ENCODE assay signal across 8 cellular contexts in genomic region chr3:56681963-56682457, GRCh38. TPM values are rescaled to one million over a fixed set of nuclear protein-coding genes. Genes with fewer than 3 reads are reported as not detected.
DNase-seq lines count a peak whose midpoint lies in the region; ATAC-seq and TF ChIP-seq lines count a peak whose summit lies in the region.

No MANE protein-coding gene starts in this region.

- ATAC-seq in DND-41 (ENCODE audit: insufficient read depth, low read depth) (peak; percentile 71), GM18909 (IDR thresholded peaks at IDR 0.05; ENCODE audit: poor library complexity, unreplicated experiment) (no peak), HG02970 (IDR thresholded peaks at IDR 0.05; ENCODE audit: low FRiP score, unreplicated experiment) (no peak)
- no peak for ATAC-seq in effector memory CD8-positive, alpha-beta T cell (replicated peaks)

- H3K14ac ChIP-seq in neuronal stem cell (ENCODE audit: low read length) = peak overlapping the region; percentile 59

- peak overlapping the region; percentile 100 for H3K18ac ChIP-seq in neuronal stem cell (ENCODE audit: low read length)

- H3K23ac ChIP-seq in neuronal stem cell (ENCODE audit: low read depth, low read length, poor library complexity) = peak overlapping the region; percentile 93

- no peaks in the 10 kb centered on the region for H3K9me3 Mint-ChIP-seq in effector memory CD8-positive, alpha-beta T cell

- H2BK15ac ChIP-seq in neuronal stem cell (ENCODE audit: low read length) = no peak overlapping the region

- no peaks in the 10 kb centered on the region for H3K27me3 Mint-ChIP-seq in effector memory CD8-positive, alpha-beta T cell

- peak overlapping the region; percentile 87 to 98 for H3K4me3 ChIP-seq in DND-41 (ENCODE audit: low read depth in 1 of 2, low read length in 2 of 2)
- H3K4me3 ChIP-seq in MM.1S (ENCODE audit: low read length) = peak overlapping the region; percentile 73
- peak overlapping the region; percentile 53 to 83 for H3K4me3 ChIP-seq in neuronal stem cell (ENCODE audit: low read length in 2 of 2)

- peaks cover 63% of the 10 kb centered on the region for H3K79me2 ChIP-seq in DND-41 (ENCODE audit: insufficient read depth, low read length)
- peaks cover 47% of the 10 kb centered on the region for H3K79me2 ChIP-seq in MM.1S (ENCODE audit: low read length)

- H3K9me3 ChIP-seq in DND-41 (ENCODE audit: insufficient read depth, low read length, severe bottlenecking) = peaks cover 5% of the 10 kb centered on the region
- no peaks in the 10 kb centered on the region for H3K9me3 ChIP-seq in MM.1S (replicated peaks; ENCODE audit: insufficient read depth, low read length)
- peaks cover 8 to 44% of the 10 kb centered on the region in 2 donors for H3K9me3 ChIP-seq in neuronal stem cell (replicated peaks in 1 of 2; ENCODE audit: control insufficient read depth in 2 of 2, insufficient read depth in 1 of 2, low read depth in 1 of 2, low read length in 2 of 2)

- H3K27ac ChIP-seq in DND-41 (ENCODE audit: low read length) (peak overlapping the region; percentile 100), MM.1S (ENCODE audit: low read length) (peak overlapping the region; percentile 91; the same call in 1 of the 2 replicates), neuronal stem cell (replicated peaks; ENCODE audit: low read length) (peak overlapping the region; percentile 92)

- H3K4me2 ChIP-seq in DND-41 (ENCODE audit: insufficient read depth, low read length) (peak overlapping the region; percentile 75), MM.1S (ENCODE audit: low read depth, low read length) (peak overlapping the region; percentile 66), neuronal stem cell (ENCODE audit: insufficient read depth, low read length, poor library complexity, severe bottlenecking) (peak overlapping the region; percentile 89)

- H3K9ac ChIP-seq in DND-41 (ENCODE audit: low read depth, low read length) = peak overlapping the region; percentile 100
- H3K9ac ChIP-seq in MM.1S (ENCODE audit: low read length) = peak overlapping the region; percentile 94
- peak overlapping the region; percentile 95 for H3K9ac ChIP-seq in neuronal stem cell (ENCODE audit: low read depth, low read length, poor library complexity)

- no peak overlapping the region for H2AK5ac ChIP-seq in neuronal stem cell (ENCODE audit: low read depth, low read length)

- peak overlapping the region; percentile 97 to 99 for H3K27ac Mint-ChIP-seq in effector memory CD8-positive, alpha-beta T cell

- 0 out of 2 replicates have a peak, but pooled peaks cover 3% of the 10 kb centered on the region for H3F3A ChIP-seq in MM.1S (ENCODE audit: insufficient read depth, low read length)

- peaks cover 55% of the 10 kb centered on the region for H3K4me1 ChIP-seq in DND-41 (ENCODE audit: insufficient read depth, low read length)
- peaks cover 18% of the 10 kb centered on the region for H3K4me1 ChIP-seq in MM.1S (ENCODE audit: low read length)
- H3K4me1 ChIP-seq in neuronal stem cell (ENCODE audit: control insufficient read depth in 2 of 2, insufficient read depth in 1 of 2, low read depth in 1 of 2, low read length in 2 of 2) = peaks cover 0 to 2% of the 10 kb centered on the region in 2 donors

- no peak overlapping the region for H2BK120ac ChIP-seq in neuronal stem cell (ENCODE audit: low read depth, low read length)

- H3K4ac ChIP-seq in neuronal stem cell (ENCODE audit: low read length) = no peak overlapping the region

- H4K8ac ChIP-seq in neuronal stem cell (ENCODE audit: low read depth, low read length) = no peak overlapping the region

- DNase-seq in DND-41 = no peak
- DNase-seq in MM.1S = no peak
- no peak for DNase-seq in effector memory CD8-positive, alpha-beta T cell
- no peak for DNase-seq in neuronal stem cell (ENCODE audit: low spot score)
- no peak for DNase-seq in NCI-H2171 treated with DMSO at 0.1 percent for 48 hours (lab: John Stamatoyannopoulos, UW)
- DNase-seq in cerebellar nuclear complex (lab: John Stamatoyannopoulos, UW) = no peak

- H3K9me2 ChIP-seq in MM.1S (replicated peaks; ENCODE audit: insufficient read depth, low read length) = no peaks in the 10 kb centered on the region

- H3K4me3 Mint-ChIP-seq in effector memory CD8-positive, alpha-beta T cell = peak overlapping the region; percentile 93 to 97

- peak overlapping the region; percentile 97 for H2BK5ac ChIP-seq in neuronal stem cell (ENCODE audit: low read length)

- H4K20me1 ChIP-seq in DND-41 (ENCODE audit: insufficient read depth, low read length) (peaks cover 10% of the 10 kb centered on the region; the same call in 1 of the 2 replicates), MM.1S (ENCODE audit: insufficient read depth, low read length) (no peaks in the 10 kb centered on the region)

- H3K4me1 Mint-ChIP-seq in effector memory CD8-positive, alpha-beta T cell (ENCODE audit: low read depth in 2 of 2) = peaks cover 23 to 50% of the 10 kb centered on the region in 2 donors

- WGBS in neuronal stem cell (ENCODE audit: extremely low coverage in 2 of 2, insufficient read length in 2 of 2, insufficient replicate concordance in 1 of 2), 2 donors = no CpG with 5 or more reads among the region's 10 CpGs

- H3K36me3 Mint-ChIP-seq in effector memory CD8-positive, alpha-beta T cell (ENCODE audit: insufficient read depth) = peaks cover 45% of the 10 kb centered on the region

- H3K27me3 ChIP-seq in DND-41 (ENCODE audit: insufficient read depth, low read length, poor library complexity) (no peaks in the 10 kb centered on the region), MM.1S (replicated peaks; ENCODE audit: insufficient read depth, low read length) (no peaks in the 10 kb centered on the region), neuronal stem cell (ENCODE audit: control insufficient read depth in 3 of 3, insufficient read depth in 3 of 3, low read depth in 1 of 3, low read length in 3 of 3) (no peaks in the 10 kb centered on the region)

- H3K36me3 ChIP-seq in DND-41 (ENCODE audit: insufficient read depth, low read length) (peaks cover 29% of the 10 kb centered on the region), MM.1S (replicated peaks; ENCODE audit: insufficient read depth, low read length) (no peaks in the 10 kb centered on the region), neuronal stem cell (replicated peaks in 1 of 2; ENCODE audit: control insufficient read depth in 2 of 2, insufficient read depth in 2 of 2, low read length in 2 of 2) (peaks cover 0 to 36% of the 10 kb centered on the region in 2 donors)

- H2AFZ ChIP-seq in DND-41 (ENCODE audit: low read depth, low read length) = peak overlapping the region; percentile 89
- peak overlapping the region; percentile 97 for H2AFZ ChIP-seq in MM.1S (ENCODE audit: low read length)
- H2AFZ ChIP-seq in neuronal stem cell (ENCODE audit: low read length) = peak overlapping the region; percentile 86

- H3K79me1 ChIP-seq in neuronal stem cell (ENCODE audit: low read depth, low read length) = no peaks in the 10 kb centered on the region

- no peak for TF ChIP-seq CTCF in DND-41 (IDR thresholded peaks at IDR 0.05; ENCODE audit: borderline replicate concordance, extremely low read depth, low read length, poor library complexity, severe bottlenecking)
- no peak for TF ChIP-seq CTCF in MM.1S (IDR thresholded peaks at IDR 0.05; ENCODE audit: low read length)

- no peak overlapping the region for H4K91ac ChIP-seq in neuronal stem cell (ENCODE audit: low read depth, low read length, poor library complexity)

- H2BK12ac ChIP-seq in neuronal stem cell (ENCODE audit: low read length) = no peak overlapping the region

RNA-seq across cellular contexts. Expression of gene TASOR, which starts 1.1 kb away (rescaled TPM):
- polyA plus RNA-seq in neuronal stem cell (2013, experiment 1 of 2) = 37.7 TPM
- 38.9 TPM for polyA plus RNA-seq in neuronal stem cell (2013, experiment 2 of 2)
